10 cellular contexts compared by ENCODE assay signal in genomic region chr3:184186902-184187207, GRCh38. TPM values are rescaled to one million over a fixed set of nuclear protein-coding genes. Genes with fewer than 3 reads are reported as not detected.
DNase-seq lines count a peak whose midpoint lies in the region; ATAC-seq and TF ChIP-seq lines count a peak whose summit lies in the region.
"Had no signal": no experiment of that assay in that cellular context is flagged by ENCODE, and none has a peak within 500 bp of the region (broad histone marks: within the 10 kb centered on the region; RNA-seq: fewer than 3 reads in every experiment).

No MANE protein-coding gene starts in this region.

- peaks cover 40% of the 10 kb centered on the region for H3K79me2 ChIP-seq in Karpas-422 (ENCODE audit: low read length)

- no peaks in the 10 kb centered on the region for H3K9me3 Mint-ChIP-seq in naive B cell

- H3K4me1 Mint-ChIP-seq in naive B cell, result peaks cover 35 to 50% (median 43%) of the 10 kb centered on the region in 3 donors

- H2AFZ ChIP-seq in Karpas-422 (ENCODE audit: low read length), result no peak overlapping the region

- peak overlapping the region in 4 of 6 donors; percentile 93 to 96 (median 94) for H3K27ac Mint-ChIP-seq in naive B cell

- no peak for DNase-seq in AG10803 (ENCODE audit: low read depth)
- DNase-seq in Karpas-422, result peak; percentile 51
- DNase-seq in colonic mucosa, result peak; percentile 17
- no peak for DNase-seq in naive B cell
- DNase-seq in ecto neural progenitor cell (ENCODE audit: low spot score), result no peak
- DNase-seq in CD1c-positive myeloid dendritic cell (ENCODE audit: extremely low spot score), result no peak
- DNase-seq: activated CD4-positive, CD25-positive, alpha-beta regulatory T cell treated with anti-CD3 and anti-CD28 coated beads, Interleukin-2, amount 50 U/mL, for 72 hours; stimulated activated CD4-positive, alpha-beta T cell treated with anti-CD3 and anti-CD28 coated beads, Interleukin-2, amount 100 ng/mL, for 48 hours had no signal

- intact Hi-C loops in colonic mucosa (cut with DNase I), result no loop called here

- ATAC-seq in naive B cell (ENCODE audit: low read depth in 2 of 2) (no peak), GM21717 (IDR thresholded peaks at IDR 0.05; ENCODE audit: unreplicated experiment) (no peak), GM18868 (IDR thresholded peaks at IDR 0.05; ENCODE audit: unreplicated experiment) (no peak)

- peaks cover 48% of the 10 kb centered on the region for H3K36me3 ChIP-seq in Karpas-422 (ENCODE audit: insufficient read depth, low read length)
- H3K36me3 ChIP-seq in colonic mucosa, result peaks cover 19% of the 10 kb centered on the region

- H3K27me3 ChIP-seq in Karpas-422 (ENCODE audit: low read length) (no peaks in the 10 kb centered on the region), colonic mucosa (no peaks in the 10 kb centered on the region)

- H3K4me3 Mint-ChIP-seq in naive B cell, result peak overlapping the region; percentile 95 to 100 (median 98)

- peak overlapping the region; percentile 99 for H3K4me3 ChIP-seq in AG10803 (ENCODE audit: low read length)
- H3K4me3 ChIP-seq in Karpas-422 (ENCODE audit: low read length), result peak overlapping the region; percentile 95
- peak overlapping the region; percentile 66 for H3K4me3 ChIP-seq in colonic mucosa

- H3K9me3 ChIP-seq in Karpas-422 (ENCODE audit: low read length) (no peaks in the 10 kb centered on the region), colonic mucosa (no peaks in the 10 kb centered on the region)

- H3K36me3 Mint-ChIP-seq in naive B cell, result peaks cover 7 to 8% of the 10 kb centered on the region in 2 donors

- H4K20me1 ChIP-seq in Karpas-422 (ENCODE audit: insufficient read depth, low read depth, low read length), result peaks cover 27% of the 10 kb centered on the region

- peak overlapping the region; percentile 90 for H3K4me2 ChIP-seq in Karpas-422 (ENCODE audit: low read depth, low read length, poor library complexity, severe bottlenecking)

- TF ChIP-seq CTCF in AG10803 (conservative IDR thresholded peaks at IDR 0.05; ENCODE audit: low read length) (no peak), colonic mucosa (IDR thresholded peaks at IDR 0.05) (no peak)

- H3K27me3 Mint-ChIP-seq in naive B cell, result no peaks in the 10 kb centered on the region

- H3K4me1 ChIP-seq in Karpas-422 (ENCODE audit: low read length) (peaks cover 21% of the 10 kb centered on the region), colonic mucosa (peaks cover 8% of the 10 kb centered on the region)

- peak overlapping the region; percentile 91 for H3K9ac ChIP-seq in Karpas-422 (ENCODE audit: low read length)
- H3K9ac ChIP-seq in colonic mucosa (ENCODE audit: low read depth in 2 of 2, low read length in 2 of 2), result peak overlapping the region; percentile 90 to 94

- H3K9me2 ChIP-seq in Karpas-422 (replicated peaks; ENCODE audit: insufficient read depth, low read length), result no peaks in the 10 kb centered on the region

- H3K27ac ChIP-seq in Karpas-422 (ENCODE audit: low read length) (no peak overlapping the region), colonic mucosa (peak overlapping the region; percentile 66)

RNA-seq across cellular contexts. Expression of gene ABCF3, which starts 0.9 kb away (rescaled TPM):
- 61.6 and 62.9 TPM in 2 replicates for total RNA-seq in Karpas-422 (2014; rRNA removed; shearing (Covaris generic); ENCODE audit: low replicate concordance)
- 10 to 100 TPM; 54.6 to 82.4 TPM for total RNA-seq in colonic mucosa
- polyA plus RNA-seq in naive B cell (ENCODE audit: low read depth in 6 of 6), result 10 to 100 TPM; 24.6 to 45.7 (median 30.0) TPM

RNA-seq across cellular contexts. Expression of gene AP2M1, which starts 12.2 kb away (rescaled TPM):
- 212 and 265 TPM in 2 replicates for total RNA-seq in Karpas-422 (2014; rRNA removed; shearing (Covaris generic); ENCODE audit: low replicate concordance)
- total RNA-seq in colonic mucosa, result 100 to 1,000 TPM; 206 to 255 TPM
- 100 to 1,000 TPM; 214 to 318 (median 245) TPM for polyA plus RNA-seq in naive B cell (ENCODE audit: low read depth in 6 of 6)

RNA-seq across cellular contexts. Expression of gene DVL3, which starts 31.7 kb away (rescaled TPM):
- total RNA-seq in Karpas-422 (2014; rRNA removed; shearing (Covaris generic); ENCODE audit: low replicate concordance), result 62.1 and 106 TPM in 2 replicates
- 10 to 100 TPM; 60.8 to 64.6 TPM for total RNA-seq in colonic mucosa
- 10 to 100 TPM in 4 of 6 donors, 1 to 10 TPM in 2; 4.6 to 17.3 (median 12.1) TPM for polyA plus RNA-seq in naive B cell (ENCODE audit: low read depth in 6 of 6)

RNA-seq across cellular contexts. Expression of gene VWA5B2, which starts 42.5 kb away (rescaled TPM):
- total RNA-seq in Karpas-422 (2014; rRNA removed; shearing (Covaris generic); ENCODE audit: low replicate concordance), result not detected in 2 replicates
- total RNA-seq in colonic mucosa, result 1 to 10 TPM; 2.1 to 2.3 TPM
- polyA plus RNA-seq in naive B cell (ENCODE audit: low read depth in 6 of 6), result not detected

RNA-seq across cellular contexts. Expression of gene EIF2B5, which starts 51.7 kb away (rescaled TPM):
- 59.4 and 68.4 TPM in 2 replicates for total RNA-seq in Karpas-422 (2014; rRNA removed; shearing (Covaris generic); ENCODE audit: low replicate concordance)
- total RNA-seq in colonic mucosa, result 10 to 100 TPM; 36.0 to 58.3 TPM
- 10 to 100 TPM; 31.5 to 54.4 (median 37.7) TPM for polyA plus RNA-seq in naive B cell (ENCODE audit: low read depth in 6 of 6)

Comparison
In these comparisons a context has a peak if more than half of its experiments do, and no peak if none do; other contexts are left out.
1. DNase-seq: peak in Karpas-422 (single experiment) and colonic mucosa (single experiment); none in AG10803 (single experiment), naive B cell (single experiment), ecto neural progenitor cell (single experiment) and CD1c-positive myeloid dendritic cell (single experiment).
2. Peak in every context shown above with its lines, with median percentiles within 50 percentile points of each other: H3K4me3 ChIP-seq.